ENCODE assay signal across 8 cellular contexts in genomic region chr6:157034433-157035230, GRCh38.
DNase-seq lines count a peak whose midpoint lies in the region; ATAC-seq, FAIRE-seq and TF ChIP-seq lines count a peak whose summit lies in the region.

No MANE protein-coding gene starts in this region.

- peak; percentile 45 to 50 for DNase-seq in NCI-H446 (lab: John Stamatoyannopoulos, UW)
- DNase-seq in amniotic epithelial cell (ENCODE audit: low read depth), result peak; percentile 65
- DNase-seq in suprapubic skin (ENCODE audit: low spot score in 2 of 2), result no peak

- peaks cover 78% of the 10 kb centered on the region for H4K20me1 ChIP-seq in BLaER1

- 25% methylated on average over 6 of the region's 6 CpGs for WGBS in suprapubic skin

- H3K4me3 ChIP-seq in BLaER1 (no peak overlapping the region), suprapubic skin (no peak overlapping the region)

- peak; percentile 36 to 44 for TF ChIP-seq CTCF in suprapubic skin (IDR thresholded peaks at IDR 0.05)

- FAIRE-seq in islet of Langerhans (lab: Jason Lieb, UNC), result peak; percentile 91

- H3K27me3 ChIP-seq in BLaER1 (no peaks in the 10 kb centered on the region), suprapubic skin (no peaks in the 10 kb centered on the region)

- no peak for TF ChIP-seq POLR2A in suprapubic skin (IDR thresholded peaks at IDR 0.05)

- H3K36me3 ChIP-seq in BLaER1 (peaks cover 31% of the 10 kb centered on the region), suprapubic skin (no peaks in the 10 kb centered on the region)

- H3K4me1 ChIP-seq in BLaER1, result peaks cover 27% of the 10 kb centered on the region
- peaks cover 60% of the 10 kb centered on the region for H3K4me1 ChIP-seq in suprapubic skin

- ATAC-seq in GM21529 (IDR thresholded peaks at IDR 0.05; ENCODE audit: unreplicated experiment) (peak; percentile 49), GM18520 (IDR thresholded peaks at IDR 0.05; ENCODE audit: unreplicated experiment) (no peak), HG03108 (IDR thresholded peaks at IDR 0.05; ENCODE audit: unreplicated experiment) (no peak)

- H3K9me3 ChIP-seq in BLaER1 (peaks cover 6% of the 10 kb centered on the region), suprapubic skin (peaks cover 2% of the 10 kb centered on the region)

- H3K9ac ChIP-seq in BLaER1, result no peak overlapping the region

- no peak overlapping the region for H3K27ac ChIP-seq in BLaER1
- peak overlapping the region; percentile 24 for H3K27ac ChIP-seq in suprapubic skin

- TF ChIP-seq EP300 in suprapubic skin (IDR thresholded peaks at IDR 0.05), result no peak

- peak overlapping the region; percentile 19; the same call in 1 of the 2 replicates for H3K4me2 ChIP-seq in BLaER1

Comparison
In these comparisons a context has a peak if more than half of its experiments do, and no peak if none do; other contexts are left out.
1. DNase-seq: peak in NCI-H446 (2 of 2) and amniotic epithelial cell (single experiment); none in suprapubic skin (0 of 2).